Comparison of ENCODE assay signal across 1 cellular context in genomic region chr13:51803422-51804294, GRCh38.
TF ChIP-seq lines count a peak whose summit lies in the region.

Gene DHRS12 (minus strand): TSS chr13:51804163. CDS start chr13:51799659, 4,504 bp downstream.

TF ChIP-seq in K562, 482 proteins besides CTCF, POLR2A, EP300 and RAD21 (continued from another document and continues in another):
- TF ChIP-seq ZNF609 (CRISPR knock-in tag; IDR thresholded peaks at IDR 0.05; ENCODE audit: borderline replicate concordance): no peak
- no peak for TF ChIP-seq PCBP2 (IDR thresholded peaks at IDR 0.05; ENCODE audit: low read depth, low read length, poor library complexity, severe bottlenecking)
- TF ChIP-seq TCFL5 (CRISPR knock-in tag; conservative IDR thresholded peaks at IDR 0.05): no peak
- no peak for TF ChIP-seq ZNF384 (IDR thresholded peaks at IDR 0.05; ENCODE audit: low read depth, low read length)
- no peak for TF ChIP-seq HMGXB4 (CRISPR knock-in tag; IDR thresholded peaks at IDR 0.05)
- peak; percentile 57 to 60; a peak in 3 of 4 replicates for TF ChIP-seq RCOR1 (IDR thresholded peaks at IDR 0.05; ENCODE audit: borderline replicate concordance in 1 of 2, low read depth in 2 of 2, low read length in 2 of 2)
- no peak for TF ChIP-seq PRPF4 (IDR thresholded peaks at IDR 0.05; ENCODE audit: insufficient read depth, low read depth, low read length, poor library complexity, severe bottlenecking)
- no peak for TF ChIP-seq NFE2L1 (tag; IDR thresholded peaks at IDR 0.05; ENCODE audit: borderline replicate concordance, low read depth)
- TF ChIP-seq ZC3H4 (CRISPR knock-in tag; IDR thresholded peaks at IDR 0.05; ENCODE audit: borderline replicate concordance): no peak
- peak; percentile 56 for TF ChIP-seq NFIC (IDR thresholded peaks at IDR 0.05)
- TF ChIP-seq KDM5B (IDR thresholded peaks at IDR 0.05; ENCODE audit: insufficient replicate concordance, low read depth, low read length): peak; percentile 62
- no peak for TF ChIP-seq KAT8 (IDR thresholded peaks at IDR 0.05; ENCODE audit: low read depth)
- no peak for TF ChIP-seq TAF15 (IDR thresholded peaks at IDR 0.05; ENCODE audit: low read depth, low read length)
- TF ChIP-seq PRDM10 (IDR thresholded peaks at IDR 0.05; ENCODE audit: partially characterized antibody): peak; percentile 47
- no peak for TF ChIP-seq ZKSCAN3 (CRISPR knock-in tag; IDR thresholded peaks at IDR 0.05)
- TF ChIP-seq HNRNPH1 (optimal IDR thresholded peaks at IDR 0.05; ENCODE audit: low read depth, low read length): no peak
- TF ChIP-seq CGGBP1 (CRISPR knock-in tag; IDR thresholded peaks at IDR 0.05): no peak
- no peak for TF ChIP-seq PTTG1 (tag; IDR thresholded peaks at IDR 0.05; ENCODE audit: low read depth)
- TF ChIP-seq SMAD4 (CRISPR knock-in tag; conservative IDR thresholded peaks at IDR 0.05): peak; percentile 89
- TF ChIP-seq ZBTB43 (CRISPR knock-in tag; IDR thresholded peaks at IDR 0.05): no peak
- TF ChIP-seq HBP1 (CRISPR knock-in tag; IDR thresholded peaks at IDR 0.05): no peak
- peak; percentile 94 for TF ChIP-seq ATF7 (IDR thresholded peaks at IDR 0.05)
- TF ChIP-seq ZNF239 (CRISPR knock-in tag; IDR thresholded peaks at IDR 0.05): no peak
- TF ChIP-seq ZNF12 (CRISPR knock-in tag; IDR thresholded peaks at IDR 0.05): no peak
- TF ChIP-seq NCOR1 (IDR thresholded peaks at IDR 0.05): peak; percentile 80
- TF ChIP-seq KLF16 (IDR thresholded peaks at IDR 0.05): peak; percentile 65; the same call in 1 of the 2 replicates
- no peak for TF ChIP-seq ZNF133 (CRISPR knock-in tag; IDR thresholded peaks at IDR 0.05)
- TF ChIP-seq PYGO2 (tag; IDR thresholded peaks at IDR 0.05): no peak
- TF ChIP-seq FOXK1 (CRISPR knock-in tag; IDR thresholded peaks at IDR 0.05; ENCODE audit: borderline replicate concordance): no peak
- TF ChIP-seq ATF6 (CRISPR knock-in tag; IDR thresholded peaks at IDR 0.05): no peak
- TF ChIP-seq ARID3B (CRISPR knock-in tag; IDR thresholded peaks at IDR 0.05; ENCODE audit: borderline replicate concordance): no peak
- no peak for TF ChIP-seq NEUROD1 (IDR thresholded peaks at IDR 0.05; ENCODE audit: borderline replicate concordance, low read depth, low read length, partially characterized antibody)
- TF ChIP-seq FOXM1 (IDR thresholded peaks at IDR 0.05; ENCODE audit: low read depth): peak; percentile 26; the same call in 1 of the 2 replicates
- TF ChIP-seq FOXM1 (CRISPR knock-in tag; IDR thresholded peaks at IDR 0.05; ENCODE audit: low read depth): no peak
- no peak for TF ChIP-seq U2AF1 (optimal IDR thresholded peaks at IDR 0.05; ENCODE audit: low read depth, low read length)
- TF ChIP-seq RFX7 (CRISPR knock-in tag; IDR thresholded peaks at IDR 0.05): no peak
- no peak for TF ChIP-seq NKRF (IDR thresholded peaks at IDR 0.05; ENCODE audit: borderline replicate concordance)
- peak; percentile 81 for TF ChIP-seq VEZF1 (CRISPR knock-in tag; IDR thresholded peaks at IDR 0.05)
- peak; percentile 75; the same call in 1 of the 2 replicates for TF ChIP-seq TAL1 (IDR thresholded peaks at IDR 0.05)
- TF ChIP-seq GTF2E2 (tag; IDR thresholded peaks at IDR 0.05): peak; percentile 49; the same call in 1 of the 2 replicates
- TF ChIP-seq PHF20 (IDR thresholded peaks at IDR 0.05; ENCODE audit: partially characterized antibody): no peak
- TF ChIP-seq NFRKB (IDR thresholded peaks at IDR 0.05; ENCODE audit: low read depth): no peak
- peak; percentile 85 for TF ChIP-seq ARID1B (IDR thresholded peaks at IDR 0.05)
